In the genomic region with DNA sequence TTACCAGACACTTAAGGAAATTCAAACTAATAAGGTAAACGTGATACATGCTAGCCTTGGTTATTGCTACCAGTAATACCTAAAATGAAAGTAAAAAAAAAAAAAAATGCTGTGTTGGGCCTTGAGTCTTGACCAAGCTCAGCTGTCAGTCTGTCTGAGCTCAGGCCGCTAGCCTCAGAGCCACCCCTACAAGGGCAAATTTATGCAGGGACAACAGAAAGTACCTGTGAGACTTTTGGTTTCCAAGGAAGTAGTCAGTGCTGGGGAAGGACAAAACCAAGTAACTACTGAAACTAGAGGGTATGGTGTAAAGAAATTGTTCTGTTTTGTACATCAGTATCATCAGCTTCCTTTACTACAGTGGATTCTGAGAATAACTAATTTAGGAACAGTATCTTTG, we compare ENCODE assay signal across 15 cellular contexts.
DNase-seq lines count a peak whose midpoint lies in the region; ATAC-seq and TF ChIP-seq lines count a peak whose summit lies in the region.
"Had no signal": no experiment of that assay in that cellular context is flagged by ENCODE, and none has a peak within 500 bp of the region (broad histone marks: within the 10 kb centered on the region; RNA-seq: fewer than 3 reads in every experiment).

No MANE protein-coding gene starts in this region.

- H3K9me3 Mint-ChIP-seq in HFFc6, result peaks cover 24% of the 10 kb centered on the region; the same call in 1 of the 2 replicates
- H3K9me3 Mint-ChIP-seq in immature natural killer cell, result peaks cover 0 to 37% (median 4%) of the 10 kb centered on the region in 6 donors

- H3K27me3 Mint-ChIP-seq in HFFc6 (ENCODE audit: insufficient read depth) (no peaks in the 10 kb centered on the region), immature natural killer cell (ENCODE audit: low read depth in 3 of 3) (no peaks in the 10 kb centered on the region)

- H3K4me3 Mint-ChIP-seq in HFFc6 (no peak overlapping the region), immature natural killer cell (no peak overlapping the region)

- DNase-seq in HFFc6 (no peak), immature natural killer cell (no peak), left ventricle myocardium superior (no peak)
- DNase-seq: activated CD4-positive, alpha-beta T cell treated with anti-CD3 and anti-CD28 coated beads for 1 hour; heart left ventricle; kidney; NCI-H187; NCI-H510A treated with DMSO at 0.1 percent for 48 hours; posterior cingulate gyrus had no signal

- H3K4me1 Mint-ChIP-seq in HFFc6 (ENCODE audit: low read depth) (no peaks in the 10 kb centered on the region), immature natural killer cell (no peaks in the 10 kb centered on the region)

- no peaks in the 10 kb centered on the region for H3K36me3 Mint-ChIP-seq in HFFc6 (ENCODE audit: low read depth)
- no peaks in the 10 kb centered on the region for H3K36me3 Mint-ChIP-seq in immature natural killer cell

- intact Hi-C loops in left ventricle myocardium superior (cut with micrococcal nuclease), result no loop called here

- no peak overlapping the region for H3K27ac Mint-ChIP-seq in HFFc6
- H3K27ac Mint-ChIP-seq in immature natural killer cell, result no peak overlapping the region

- no peak for TF ChIP-seq CTCF in HFFc6 (IDR thresholded peaks at IDR 0.05)

- ATAC-seq in GM18502 (IDR thresholded peaks at IDR 0.05; ENCODE audit: poor library complexity, unreplicated experiment) (peak; percentile 69), GM19468 (IDR thresholded peaks at IDR 0.05; ENCODE audit: extremely low read depth, unreplicated experiment) (peak; percentile 40), HG02981 (IDR thresholded peaks at IDR 0.05; ENCODE audit: unreplicated experiment) (peak; percentile 90), HG03565 (IDR thresholded peaks at IDR 0.05; ENCODE audit: unreplicated experiment) (peak; percentile 76), GM19023 (IDR thresholded peaks at IDR 0.05; ENCODE audit: unreplicated experiment) (no peak), left ventricle myocardium superior (no peak)
- ATAC-seq: heart left ventricle, Panc1 had no signal

Comparison
In these comparisons a context has a peak if more than half of its experiments do, and no peak if none do; other contexts are left out.
1. ATAC-seq: peak in GM18502 (single experiment), GM19468 (single experiment), HG02981 (single experiment) and HG03565 (single experiment); none in GM19023 (single experiment) and left ventricle myocardium superior (single experiment).